ENCODE assay signal across 2 cellular contexts in genomic region chr18:55587341-55588000, GRCh38.
TF ChIP-seq lines count a peak whose summit lies in the region.

No MANE protein-coding gene starts in this region.

TF ChIP-seq in IMR-90, 13 proteins besides CTCF, POLR2A, EP300 and RAD21:
- TF ChIP-seq RCOR1 (IDR thresholded peaks at IDR 0.05; ENCODE audit: insufficient replicate concordance, low read length) (no peak), USF2 (IDR thresholded peaks at IDR 0.05; ENCODE audit: low read depth, low read length) (no peak), SMC3 (IDR thresholded peaks at IDR 0.05; ENCODE audit: low read depth, low read length) (no peak), CHD1 (IDR thresholded peaks at IDR 0.05; ENCODE audit: low read depth, low read length) (no peak), NFE2L2 (IDR thresholded peaks at IDR 0.05; ENCODE audit: low read depth, low read length) (no peak), RFX5 (IDR thresholded peaks at IDR 0.05; ENCODE audit: low read depth, low read length) (no peak), FOS (IDR thresholded peaks at IDR 0.05; ENCODE audit: low read depth, low read length) (no peak), MAFK (IDR thresholded peaks at IDR 0.05; ENCODE audit: low read depth, low read length) (no peak), BHLHE40 (IDR thresholded peaks at IDR 0.05; ENCODE audit: low read depth, low read length) (no peak), CEBPB (IDR thresholded peaks at IDR 0.05; ENCODE audit: low read depth, low read length) (no peak), MAZ (IDR thresholded peaks at IDR 0.05; ENCODE audit: borderline replicate concordance, low read depth, low read length) (no peak), MXI1 (IDR thresholded peaks at IDR 0.05; ENCODE audit: borderline replicate concordance, low read depth, low read length) (no peak), ELK1 (IDR thresholded peaks at IDR 0.05; ENCODE audit: borderline replicate concordance, low read depth, low read length) (no peak)

TF ChIP-seq in endothelial cell of umbilical vein, 7 proteins besides CTCF, POLR2A, EP300 and RAD21:
- no peak for TF ChIP-seq GATA2 (IDR thresholded peaks at IDR 0.05; ENCODE audit: insufficient read depth, insufficient read length, low read depth, low read length)
- TF ChIP-seq MAX (IDR thresholded peaks at IDR 0.05; ENCODE audit: insufficient read depth, insufficient read length) = no peak
- no peak for TF ChIP-seq POLR2AphosphoS5 (IDR thresholded peaks at IDR 0.05; ENCODE audit: insufficient read depth, low read depth, low read length)
- no peak for TF ChIP-seq EZH2 (IDR thresholded peaks at IDR 0.05; ENCODE audit: borderline replicate concordance, low read depth, low read length, severe bottlenecking)
- no peak for TF ChIP-seq FOS (IDR thresholded peaks at IDR 0.05; ENCODE audit: borderline replicate concordance, insufficient read depth, low read length)
- no peak for TF ChIP-seq JUN (IDR thresholded peaks at IDR 0.05; ENCODE audit: borderline replicate concordance, insufficient read depth, insufficient read length, low read depth)
- no peak for TF ChIP-seq MYC (IDR thresholded peaks at IDR 0.05; ENCODE audit: low read depth, low read length)
